In the genomic region with DNA sequence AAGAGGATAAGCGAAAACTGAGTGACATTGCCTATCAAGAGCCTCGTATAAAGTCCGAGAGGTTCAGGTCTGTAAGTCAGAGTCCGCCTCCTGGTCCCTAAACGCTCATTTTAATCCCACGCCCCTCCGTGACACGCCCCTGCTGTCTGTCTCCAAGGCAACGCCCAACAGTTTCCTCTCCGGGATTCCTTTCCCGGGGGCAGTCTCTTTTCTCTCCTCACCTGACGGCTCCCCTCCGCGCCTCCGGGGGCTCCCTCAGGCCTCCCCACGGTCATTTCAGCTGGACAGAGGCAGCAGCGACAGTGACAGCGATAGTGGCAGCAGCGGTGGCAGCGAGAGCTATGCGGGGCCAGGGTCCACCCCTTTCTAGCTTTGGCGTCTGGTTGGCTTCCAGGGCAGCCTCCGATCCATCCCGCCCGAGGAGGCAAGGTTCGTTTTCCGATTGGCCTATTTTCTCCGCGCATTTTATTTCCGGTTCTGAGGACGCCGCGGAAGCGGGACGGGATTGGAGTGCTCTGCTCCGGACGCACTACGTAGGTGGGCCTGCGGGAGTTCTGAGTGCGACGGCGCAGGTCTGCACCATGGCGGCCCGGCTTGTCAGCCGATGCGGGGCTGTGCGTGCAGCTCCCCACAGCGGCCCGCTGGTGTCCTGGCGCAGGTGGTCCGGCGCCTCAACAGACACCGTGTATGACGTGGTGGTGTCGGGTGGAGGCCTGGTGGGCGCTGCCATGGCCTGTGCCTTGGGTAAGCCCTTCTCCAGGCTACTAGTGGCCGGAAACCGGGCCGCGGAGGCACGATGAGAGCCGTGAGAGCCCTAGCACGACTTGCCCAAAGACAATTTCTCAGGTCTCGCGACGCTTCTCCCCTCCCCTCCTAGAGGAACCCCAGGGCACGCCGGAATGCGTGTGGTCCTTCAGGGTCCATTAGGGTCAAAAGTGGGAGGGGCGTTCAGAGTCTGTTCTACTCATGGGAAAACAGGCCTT, we compare ENCODE assay signal across 8 cellular contexts. TPM values are rescaled to one million over a fixed set of nuclear protein-coding genes. Genes with fewer than 3 reads are reported as not detected.
DNase-seq lines count a peak whose midpoint lies in the region; ATAC-seq and TF ChIP-seq lines count a peak whose summit lies in the region.

A gene (plus strand): TSS at position 551 of the 983 bp plus-strand sequence. CDS start 31 bp downstream, at position 582.
A gene with protein sequence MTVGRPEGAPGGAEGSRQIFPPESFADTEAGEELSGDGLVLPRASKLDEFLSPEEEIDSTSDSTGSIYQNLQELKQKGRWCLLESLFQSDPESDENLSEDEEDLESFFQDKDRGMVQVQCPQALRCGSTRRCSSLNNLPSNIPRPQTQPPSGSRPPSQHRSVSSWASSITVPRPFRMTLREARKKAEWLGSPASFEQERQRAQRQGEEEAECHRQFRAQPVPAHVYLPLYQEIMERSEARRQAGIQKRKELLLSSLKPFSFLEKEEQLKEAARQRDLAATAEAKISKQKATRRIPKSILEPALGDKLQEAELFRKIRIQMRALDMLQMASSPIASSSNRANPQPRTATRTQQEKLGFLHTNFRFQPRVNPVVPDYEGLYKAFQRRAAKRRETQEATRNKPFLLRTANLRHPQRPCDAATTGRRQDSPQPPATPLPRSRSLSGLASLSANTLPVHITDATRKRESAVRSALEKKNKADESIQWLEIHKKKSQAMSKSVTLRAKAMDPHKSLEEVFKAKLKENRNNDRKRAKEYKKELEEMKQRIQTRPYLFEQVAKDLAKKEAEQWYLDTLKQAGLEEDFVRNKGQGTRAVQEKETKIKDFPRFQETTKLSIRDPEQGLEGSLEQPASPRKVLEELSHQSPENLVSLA (minus strand): TSS at position 343 of the 983 bp plus-strand sequence. CDS start 68 bp downstream, at position 275.

- TF ChIP-seq CTCF in natural killer cell (IDR thresholded peaks at IDR 0.05), result no peak

- WGBS in GM23248 (ENCODE audit: low coverage in 1 of 2, low lambda C conversion rate in 2 of 2, missing lambda C conversion rate in 2 of 2), 2 experiments, result 1% methylated on average over 66 to 70 of the region's 70 CpGs

- peak within 1 kb of the TSS; percentile 85 for H3K4me2 ChIP-seq in GM23248 (ENCODE audit: unreplicated experiment)

- no peaks in the 10 kb centered on the region for H3K9me3 Mint-ChIP-seq in activated T-helper 2 cell treated with anti-CD3 and anti-CD28 coated beads, Interferon-gamma antibody, Interleukin-2, Interleukin-4, amounts not matched to agents 10 μg/mL and 5 μg/mL and 100 μg/mL, durations not matched to agents 14 hours and 24 hours and 36 hours
- H3K9me3 Mint-ChIP-seq in natural killer cell, result no peaks in the 10 kb centered on the region

- H3K79me2 ChIP-seq in GM23248 (ENCODE audit: insufficient read depth), result peaks cover 38% of the 10 kb centered on the region

- H3K9me2 ChIP-seq in GM23248 (ENCODE audit: insufficient read depth), result no peaks in the 10 kb centered on the region

- H3K4me1 Mint-ChIP-seq in activated T-helper 2 cell treated with anti-CD3 and anti-CD28 coated beads, Interferon-gamma antibody, Interleukin-2, Interleukin-4, amounts not matched to agents 10 μg/mL and 5 μg/mL and 100 μg/mL, durations not matched to agents 14 hours and 24 hours and 36 hours (ENCODE audit: low read depth), result peaks cover 8% of the 10 kb centered on the region
- H3K4me1 Mint-ChIP-seq in natural killer cell, result peaks cover 15 to 19% of the 10 kb centered on the region in 2 donors

- in situ Hi-C loops in GM23248 (cut with MboI), result no loop called here

- no peaks in the 10 kb centered on the region for H3K9me3 ChIP-seq in GM23248 (ENCODE audit: low read depth)

- peak; percentile 98 for DNase-seq in EH (ENCODE audit: low read depth)
- peak; percentile 99 for DNase-seq in GM23248
- DNase-seq in Kasumi-1 (lab: John Stamatoyannopoulos, UW), result peak; percentile 98
- DNase-seq in RPMI7951 (ENCODE audit: low read depth), result peak; percentile 96
- peak; percentile 92 for DNase-seq in activated T-helper 2 cell treated with anti-CD3 and anti-CD28 coated beads, Interferon-gamma antibody, Interleukin-2, Interleukin-4, amounts not matched to agents 10 μg/mL and 5 μg/mL and 100 μg/mL, durations not matched to agents 14 hours and 24 hours and 36 hours (ENCODE audit: low spot score)
- DNase-seq in fibroblast of peridontal ligament (ENCODE audit: extremely low read depth), result peak; percentile 95
- DNase-seq in natural killer cell, result peak; percentile 84
- peak; percentile 95 for DNase-seq in stimulated activated naive CD4-positive, alpha-beta T cell treated with Interleukin-2 at 50 U/mL for 16 hours (lab: John Stamatoyannopoulos, UW)

- H3K9ac ChIP-seq in GM23248, result peak within 1 kb of the TSS; percentile 87

- peaks cover 4% of the 10 kb centered on the region for H3K36me3 Mint-ChIP-seq in activated T-helper 2 cell treated with anti-CD3 and anti-CD28 coated beads, Interferon-gamma antibody, Interleukin-2, Interleukin-4, amounts not matched to agents 10 μg/mL and 5 μg/mL and 100 μg/mL, durations not matched to agents 14 hours and 24 hours and 36 hours (ENCODE audit: low read depth)
- H3K36me3 Mint-ChIP-seq in natural killer cell, result no peaks in the 10 kb centered on the region

- H3K27me3 Mint-ChIP-seq in activated T-helper 2 cell treated with anti-CD3 and anti-CD28 coated beads, Interferon-gamma antibody, Interleukin-2, Interleukin-4, amounts not matched to agents 10 μg/mL and 5 μg/mL and 100 μg/mL, durations not matched to agents 14 hours and 24 hours and 36 hours (ENCODE audit: low read depth), result no peaks in the 10 kb centered on the region
- no peaks in the 10 kb centered on the region for H3K27me3 Mint-ChIP-seq in natural killer cell (ENCODE audit: low read depth in 2 of 2)

- peaks cover 11% of the 10 kb centered on the region for H3F3A ChIP-seq in GM23248 (ENCODE audit: insufficient read depth)

- intact Hi-C loops in activated T-helper 2 cell treated with anti-CD3 and anti-CD28 coated beads, Interferon-gamma antibody, Interleukin-2, Interleukin-4, amounts not matched to agents 10 μg/mL and 5 μg/mL and 100 μg/mL, durations not matched to agents 14 hours and 24 hours and 36 hours (cut with micrococcal nuclease), result loop anchor here (1.0 to 5.0 kb wide), 3 partner anchors 63 to 134 kb away; a partner anchor contains a TSS
- intact Hi-C loops in natural killer cell (cut with micrococcal nuclease), result loop anchor here (2.0 to 5.0 kb wide), 2 partner anchors 63 to 67 kb away; a partner anchor contains a TSS

- 0 out of 2 replicates have a peak, but pooled peaks cover 3% of the 10 kb centered on the region for H3K4me1 ChIP-seq in GM23248 (ENCODE audit: insufficient read depth)

- peak within 1 kb of the TSS; percentile 95 for H3K4me3 Mint-ChIP-seq in activated T-helper 2 cell treated with anti-CD3 and anti-CD28 coated beads, Interferon-gamma antibody, Interleukin-2, Interleukin-4, amounts not matched to agents 10 μg/mL and 5 μg/mL and 100 μg/mL, durations not matched to agents 14 hours and 24 hours and 36 hours (ENCODE audit: low read depth)
- peak within 1 kb of the TSS; percentile 99 for H3K4me3 Mint-ChIP-seq in natural killer cell

- H3K27ac Mint-ChIP-seq in activated T-helper 2 cell treated with anti-CD3 and anti-CD28 coated beads, Interferon-gamma antibody, Interleukin-2, Interleukin-4, amounts not matched to agents 10 μg/mL and 5 μg/mL and 100 μg/mL, durations not matched to agents 14 hours and 24 hours and 36 hours, result peak within 1 kb of the TSS; percentile 79
- H3K27ac Mint-ChIP-seq in natural killer cell, result peak within 1 kb of the TSS; percentile 96

- no peaks in the 10 kb centered on the region for H3K27me3 ChIP-seq in GM23248 (replicated peaks; ENCODE audit: insufficient read depth)

- no peaks in the 10 kb centered on the region for H4K20me1 ChIP-seq in GM23248 (ENCODE audit: insufficient read depth)

- H2AFZ ChIP-seq in GM23248, result peak within 1 kb of the TSS; percentile 92

- H3K36me3 ChIP-seq in GM23248 (ENCODE audit: low read depth), result peaks cover 7% of the 10 kb centered on the region

- peak; percentile 89 to 97 (median 90) for ATAC-seq in natural killer cell

- peak within 1 kb of the TSS; percentile 97 for H3K4me3 ChIP-seq in GM23248

- H3K27ac ChIP-seq in GM23248, result peak within 1 kb of the TSS; percentile 92

RNA-seq across cellular contexts. Expression of the first gene that starts in this region (rescaled TPM):
- total RNA-seq in GM23248 (2014; rRNA removed; shearing (Covaris generic)), result 21.4 and 48.0 TPM in 2 replicates
- 29.4 and 40.2 TPM in 2 replicates for polyA plus RNA-seq in GM23248 (2016; fragmentation: Nextera tagmentation; extraction: Ambion mirVana)
- total RNA-seq in RPMI7951 (2014; rRNA removed; shearing (Covaris generic)), result 24.4 and 42.7 TPM in 2 replicates
- total RNA-seq in activated T-helper 2 cell treated with anti-CD3 and anti-CD28 coated beads, Interferon-gamma antibody, Interleukin-2, Interleukin-4, amounts not matched to agents 10 μg/mL and 5 μg/mL and 100 μg/mL, durations not matched to agents 14 hours and 24 hours and 36 hours, result 17.2 and 17.8 TPM in 2 replicates
- 10 to 100 TPM; 20.8 to 24.0 (median 21.7) TPM for total RNA-seq in natural killer cell

RNA-seq across cellular contexts. Expression of the second gene that starts in this region (rescaled TPM):
- 5.3 and 6.5 TPM in 2 replicates for total RNA-seq in GM23248 (2014; rRNA removed; shearing (Covaris generic))
- 4.1 and 4.5 TPM in 2 replicates for polyA plus RNA-seq in GM23248 (2016; fragmentation: Nextera tagmentation; extraction: Ambion mirVana)
- total RNA-seq in RPMI7951 (2014; rRNA removed; shearing (Covaris generic)), result 1.8 and 2.1 TPM in 2 replicates
- 0.57 and 0.68 TPM in 2 replicates for total RNA-seq in activated T-helper 2 cell treated with anti-CD3 and anti-CD28 coated beads, Interferon-gamma antibody, Interleukin-2, Interleukin-4, amounts not matched to agents 10 μg/mL and 5 μg/mL and 100 μg/mL, durations not matched to agents 14 hours and 24 hours and 36 hours
- total RNA-seq in natural killer cell, result 1 to 10 TPM; 2.5 to 4.8 (median 3.1) TPM

Comparison
In these comparisons a context has a peak if more than half of its experiments do, and no peak if none do; other contexts are left out.
1. Peak in every context shown above with its lines: DNase-seq, ATAC-seq, H3K4me3 ChIP-seq and H3K27ac ChIP-seq.